1 cellular context compared by ENCODE assay signal in the genomic region with DNA sequence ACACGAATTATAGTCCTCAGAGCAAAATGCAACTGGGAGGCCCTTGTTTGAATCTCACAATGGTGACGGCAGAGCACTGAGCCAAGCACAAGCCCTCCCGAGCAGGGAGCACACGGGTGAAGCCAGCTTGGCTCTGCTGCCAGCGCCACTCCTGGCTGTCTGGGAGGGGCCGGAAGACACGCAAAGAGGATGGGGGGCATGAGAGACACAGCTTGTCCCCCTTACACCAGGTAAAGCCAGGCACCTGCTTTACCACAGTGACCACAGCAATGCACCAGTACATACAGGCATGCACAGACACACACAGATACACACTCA.
TF ChIP-seq lines count a peak whose summit lies in the region.

No MANE protein-coding gene starts in this region.

TF ChIP-seq in A549, 52 proteins besides CTCF, POLR2A, EP300 and RAD21 (continued from another document):
- TF ChIP-seq, protein P1, sequence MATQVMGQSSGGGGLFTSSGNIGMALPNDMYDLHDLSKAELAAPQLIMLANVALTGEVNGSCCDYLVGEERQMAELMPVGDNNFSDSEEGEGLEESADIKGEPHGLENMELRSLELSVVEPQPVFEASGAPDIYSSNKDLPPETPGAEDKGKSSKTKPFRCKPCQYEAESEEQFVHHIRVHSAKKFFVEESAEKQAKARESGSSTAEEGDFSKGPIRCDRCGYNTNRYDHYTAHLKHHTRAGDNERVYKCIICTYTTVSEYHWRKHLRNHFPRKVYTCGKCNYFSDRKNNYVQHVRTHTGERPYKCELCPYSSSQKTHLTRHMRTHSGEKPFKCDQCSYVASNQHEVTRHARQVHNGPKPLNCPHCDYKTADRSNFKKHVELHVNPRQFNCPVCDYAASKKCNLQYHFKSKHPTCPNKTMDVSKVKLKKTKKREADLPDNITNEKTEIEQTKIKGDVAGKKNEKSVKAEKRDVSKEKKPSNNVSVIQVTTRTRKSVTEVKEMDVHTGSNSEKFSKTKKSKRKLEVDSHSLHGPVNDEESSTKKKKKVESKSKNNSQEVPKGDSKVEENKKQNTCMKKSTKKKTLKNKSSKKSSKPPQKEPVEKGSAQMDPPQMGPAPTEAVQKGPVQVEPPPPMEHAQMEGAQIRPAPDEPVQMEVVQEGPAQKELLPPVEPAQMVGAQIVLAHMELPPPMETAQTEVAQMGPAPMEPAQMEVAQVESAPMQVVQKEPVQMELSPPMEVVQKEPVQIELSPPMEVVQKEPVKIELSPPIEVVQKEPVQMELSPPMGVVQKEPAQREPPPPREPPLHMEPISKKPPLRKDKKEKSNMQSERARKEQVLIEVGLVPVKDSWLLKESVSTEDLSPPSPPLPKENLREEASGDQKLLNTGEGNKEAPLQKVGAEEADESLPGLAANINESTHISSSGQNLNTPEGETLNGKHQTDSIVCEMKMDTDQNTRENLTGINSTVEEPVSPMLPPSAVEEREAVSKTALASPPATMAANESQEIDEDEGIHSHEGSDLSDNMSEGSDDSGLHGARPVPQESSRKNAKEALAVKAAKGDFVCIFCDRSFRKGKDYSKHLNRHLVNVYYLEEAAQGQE (IDR thresholded peaks at IDR 0.05) = no peak
- TF ChIP-seq HDAC2 (IDR thresholded peaks at IDR 0.05) = no peak
- TF ChIP-seq, protein P2, sequence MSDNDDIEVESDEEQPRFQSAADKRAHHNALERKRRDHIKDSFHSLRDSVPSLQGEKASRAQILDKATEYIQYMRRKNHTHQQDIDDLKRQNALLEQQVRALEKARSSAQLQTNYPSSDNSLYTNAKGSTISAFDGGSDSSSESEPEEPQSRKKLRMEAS (IDR thresholded peaks at IDR 0.05) = no peak
TF ChIP-seq in A549: peak in this region for 0.
